In the genomic region with DNA sequence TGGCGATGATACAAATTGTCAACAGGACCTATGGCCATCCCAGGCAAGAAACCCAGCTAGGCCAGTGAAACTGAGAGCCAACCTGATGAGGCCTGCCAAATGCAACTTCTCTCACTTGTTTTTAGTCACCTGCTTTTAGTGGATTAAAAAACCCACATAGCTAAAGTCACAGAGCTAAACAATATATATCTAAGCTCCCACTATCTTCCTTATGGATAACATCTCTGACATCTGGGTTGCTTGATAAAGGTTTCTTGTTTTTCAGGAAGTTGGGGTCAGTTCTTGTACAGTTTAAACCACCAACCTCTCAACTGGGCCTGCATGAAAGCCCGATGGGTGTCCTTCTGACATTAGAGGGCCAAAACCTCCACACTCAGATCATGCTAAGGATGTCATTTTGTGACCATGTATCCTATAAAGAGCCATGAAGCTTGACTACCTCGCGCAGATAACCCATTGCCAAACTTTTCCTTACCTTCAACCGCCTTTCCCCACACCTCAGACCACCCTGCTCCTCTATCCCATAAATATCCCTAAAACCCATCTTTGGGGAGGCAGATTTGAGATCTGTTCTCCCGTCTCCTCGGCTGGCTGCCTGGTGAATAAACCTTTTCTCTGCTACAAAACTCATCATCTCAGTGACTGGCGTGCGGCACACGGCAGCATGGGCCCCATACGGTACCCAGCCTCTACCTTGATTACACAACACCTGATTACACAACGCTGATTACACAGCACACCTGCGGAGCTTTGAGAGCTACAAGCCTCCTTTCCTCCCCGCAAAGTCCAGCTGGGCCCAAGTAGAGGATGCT, we compare ENCODE assay signal across 8 cellular contexts. TPM values are rescaled to one million over a fixed set of nuclear protein-coding genes. Genes with fewer than 3 reads are reported as not detected.
A peak's percentile ranks its signal among the peaks of the same experiment; 100 is the strongest.
DNase-seq lines count a peak whose midpoint lies in the region; FAIRE-seq and TF ChIP-seq lines count a peak whose summit lies in the region.

No MANE protein-coding gene starts in this region.

- H3K27me3 ChIP-seq in Karpas-422 (ENCODE audit: low read length) (no peaks in the 10 kb centered on the region), adipocyte (replicated peaks; ENCODE audit: control insufficient read depth, insufficient read depth, low read length) (no peaks in the 10 kb centered on the region), keratinocyte (ENCODE audit: control insufficient read depth, extremely low read depth, insufficient read depth, low read length) (no peaks in the 10 kb centered on the region), suprapubic skin (no peaks in the 10 kb centered on the region)

- H3K36me3 ChIP-seq in Karpas-422 (ENCODE audit: insufficient read depth, low read length) (0 out of 2 replicates have a peak, but pooled peaks cover 2% of the 10 kb centered on the region), adipocyte (ENCODE audit: control insufficient read depth, insufficient read depth, low read length, severe bottlenecking) (no peaks in the 10 kb centered on the region), keratinocyte (ENCODE audit: control insufficient read depth in 2 of 2, extremely low read depth in 1 of 2, insufficient read depth in 2 of 2, low read length in 2 of 2) (no peaks in the 10 kb centered on the region), suprapubic skin (no peaks in the 10 kb centered on the region)

- peak overlapping the region; percentile 83 for H3K4me3 ChIP-seq in Karpas-422 (ENCODE audit: low read length)
- peak overlapping the region; percentile 93 for H3K4me3 ChIP-seq in adipocyte (ENCODE audit: low read length)
- peak overlapping the region; percentile 93 to 100 (median 98) for H3K4me3 ChIP-seq in keratinocyte (ENCODE audit: control insufficient read depth in 2 of 3, extremely low read depth in 1 of 3, insufficient read depth in 2 of 3, low read depth in 1 of 3, low read length in 3 of 3)
- H3K4me3 ChIP-seq in suprapubic skin = peak overlapping the region; percentile 98

- WGBS in suprapubic skin = 65% methylated on average over 14 of the region's 14 CpGs

- H3K9ac ChIP-seq in Karpas-422 (ENCODE audit: low read length) (peak overlapping the region; percentile 97), adipocyte (ENCODE audit: low read length) (peak overlapping the region; percentile 97), keratinocyte (ENCODE audit: control insufficient read depth, extremely low read depth, insufficient read depth, low read length) (peak overlapping the region; percentile 98)

- TF ChIP-seq EP300 in suprapubic skin (IDR thresholded peaks at IDR 0.05) = no peak

- peaks cover 30% of the 10 kb centered on the region for H3K4me1 ChIP-seq in Karpas-422 (ENCODE audit: low read length)
- H3K4me1 ChIP-seq in adipocyte (ENCODE audit: control insufficient read depth, insufficient read depth, low read length) = peaks cover 34% of the 10 kb centered on the region
- H3K4me1 ChIP-seq in keratinocyte (ENCODE audit: control insufficient read depth, extremely low read depth, insufficient read depth, low read length) = peaks cover 22% of the 10 kb centered on the region
- H3K4me1 ChIP-seq in suprapubic skin = peaks cover 19% of the 10 kb centered on the region

- H3K9me3 Mint-ChIP-seq in T-helper 2 cell treated with Interferon-gamma antibody and Interleukin-4, amounts not matched to agents 5 μg/mL and 100 μg/mL, for 36 hours = peaks cover 4% of the 10 kb centered on the region

- H3K4me3 Mint-ChIP-seq in T-helper 2 cell treated with Interferon-gamma antibody and Interleukin-4, amounts not matched to agents 5 μg/mL and 100 μg/mL, for 36 hours = peak overlapping the region; percentile 95

- H3K9me2 ChIP-seq in Karpas-422 (replicated peaks; ENCODE audit: insufficient read depth, low read length) = no peaks in the 10 kb centered on the region

- peak; percentile 8 for DNase-seq in T-helper 2 cell treated with Interferon-gamma antibody and Interleukin-4, amounts not matched to agents 5 μg/mL and 100 μg/mL, for 36 hours (ENCODE audit: low spot score)
- DNase-seq in T-helper 2 cell = no peak
- peak; percentile 53 for DNase-seq in Karpas-422
- no peak for DNase-seq in adipocyte (ENCODE audit: low read depth)
- no peak for DNase-seq in keratinocyte (ENCODE audit: low read depth, low spot score)
- DNase-seq in suprapubic skin (ENCODE audit: low spot score in 2 of 2) = no peak
- no peak for DNase-seq in SHP77 treated with DMSO at 0.1 percent for 48 hours (lab: John Stamatoyannopoulos, UW)
- DNase-seq in KG1 (lab: John Stamatoyannopoulos, UW) = no peak

- H3K9me3 ChIP-seq in Karpas-422 (ENCODE audit: low read length) (no peaks in the 10 kb centered on the region), adipocyte (ENCODE audit: control insufficient read depth, low read length) (no peaks in the 10 kb centered on the region), keratinocyte (ENCODE audit: control insufficient read depth, low read depth, low read length) (no peaks in the 10 kb centered on the region), suprapubic skin (no peaks in the 10 kb centered on the region)

- TF ChIP-seq CTCF in keratinocyte (optimal IDR thresholded peaks at IDR 0.05 in 1 of 3, IDR thresholded peaks at IDR 0.05 in 1 of 3, conservative IDR thresholded peaks at IDR 0.05 in 1 of 3; ENCODE audit: extremely low read depth in 1 of 3, insufficient read depth in 2 of 3, low read length in 3 of 3) = no peak
- TF ChIP-seq CTCF in suprapubic skin (IDR thresholded peaks at IDR 0.05) = no peak

- H4K20me1 ChIP-seq in Karpas-422 (ENCODE audit: insufficient read depth, low read depth, low read length) (no peaks in the 10 kb centered on the region), keratinocyte (ENCODE audit: control insufficient read depth, extremely low read depth, insufficient read depth, low read length) (no peaks in the 10 kb centered on the region)

- FAIRE-seq in keratinocyte (lab: Jason Lieb, UNC) = no peak

- TF ChIP-seq POLR2A in suprapubic skin (IDR thresholded peaks at IDR 0.05) = no peak

- H3K27ac ChIP-seq in Karpas-422 (ENCODE audit: low read length) (peak overlapping the region; percentile 47), keratinocyte (ENCODE audit: control insufficient read depth, insufficient read depth, low read length) (peak overlapping the region; percentile 97), suprapubic skin (peak overlapping the region; percentile 97)

- no peaks in the 10 kb centered on the region for H3K27me3 Mint-ChIP-seq in T-helper 2 cell treated with Interferon-gamma antibody and Interleukin-4, amounts not matched to agents 5 μg/mL and 100 μg/mL, for 36 hours (ENCODE audit: low read depth)

- H3K4me1 Mint-ChIP-seq in T-helper 2 cell treated with Interferon-gamma antibody and Interleukin-4, amounts not matched to agents 5 μg/mL and 100 μg/mL, for 36 hours (ENCODE audit: low read depth) = peaks cover 16% of the 10 kb centered on the region

- H3K79me2 ChIP-seq in Karpas-422 (ENCODE audit: low read length) = peaks cover 47% of the 10 kb centered on the region
- peaks cover 41% of the 10 kb centered on the region for H3K79me2 ChIP-seq in keratinocyte (ENCODE audit: control insufficient read depth, insufficient read depth, low read length)

- H3K36me3 Mint-ChIP-seq in T-helper 2 cell treated with Interferon-gamma antibody and Interleukin-4, amounts not matched to agents 5 μg/mL and 100 μg/mL, for 36 hours (ENCODE audit: low read depth) = peaks cover 8% of the 10 kb centered on the region

- H3K27ac Mint-ChIP-seq in T-helper 2 cell treated with Interferon-gamma antibody and Interleukin-4, amounts not matched to agents 5 μg/mL and 100 μg/mL, for 36 hours = peak overlapping the region; percentile 88

- H3K4me2 ChIP-seq in Karpas-422 (ENCODE audit: low read depth, low read length, poor library complexity, severe bottlenecking) (peak overlapping the region; percentile 90), keratinocyte (ENCODE audit: control insufficient read depth, extremely low read depth, insufficient read depth, low read depth, low read length) (peak overlapping the region; percentile 93)

- peak overlapping the region; percentile 59 for H2AFZ ChIP-seq in Karpas-422 (ENCODE audit: low read length)
- H2AFZ ChIP-seq in keratinocyte (ENCODE audit: control insufficient read depth, low read length) = peak overlapping the region; percentile 97

- dilution Hi-C loops in keratinocyte (cut with MboI; ENCODE audit: extremely low pct_ligation_motif_present, low sequenced_read_pairs) = no loop called here

- H3K9me1 ChIP-seq in keratinocyte (ENCODE audit: control insufficient read depth, extremely low read depth, insufficient read depth, low read length) = no peaks in the 10 kb centered on the region

RNA-seq across cellular contexts. Expression of gene STMP1, which starts 0.8 kb away (rescaled TPM):
- 12.5 and 30.4 TPM in 2 replicates for total RNA-seq in Karpas-422 (2014; rRNA removed; shearing (Covaris generic); ENCODE audit: low replicate concordance)
- polyA plus RNA-seq in keratinocyte = 16.6 to 30.5 TPM (median 24.8 TPM) in 3 replicates
- polyA plus RNA-seq in keratinocyte (2011; ENCODE audit: low read depth) = 5.7 TPM
- 21.2 and 34.3 TPM in 2 replicates for polyA plus RNA-seq in keratinocyte (2011; cell fraction: cytosol; rRNA removed)
- 8.8 and 11.2 TPM in 2 replicates for polyA plus RNA-seq in keratinocyte (2011; cell fraction: nucleus; rRNA removed)
- 23.6 and 31.3 TPM in 2 replicates for polyA plus RNA-seq in keratinocyte (2012; ENCODE audit: low replicate concordance)
- polyA minus RNA-seq in keratinocyte = 6.4 to 13.8 TPM (median 7.7 TPM) in 3 replicates
- 20.1 TPM for polyA minus RNA-seq in keratinocyte (2011; cell fraction: cytosol; rRNA and poly(A)+ RNA removed)
- polyA minus RNA-seq in keratinocyte (2011; cell fraction: nucleus; rRNA and poly(A)+ RNA removed) = 4.3 and 8.8 TPM in 2 replicates
- 10 to 100 TPM; 15.0 to 24.7 (median 16.3) TPM for total RNA-seq in suprapubic skin

Comparison
In these comparisons a context has a peak if more than half of its experiments do, and no peak if none do; other contexts are left out.
1. DNase-seq: peak in T-helper 2 cell treated with Interferon-gamma antibody and Interleukin-4, amounts not matched to agents 5 μg/mL and 100 μg/mL, for 36 hours (single experiment) and Karpas-422 (single experiment); none in T-helper 2 cell (0 of 5), adipocyte (single experiment), keratinocyte (single experiment), suprapubic skin (0 of 2), SHP77 treated with DMSO at 0.1 percent for 48 hours (single experiment) and KG1 (single experiment).
2. H3K27ac ChIP-seq: peak in every context shown above with its lines; median percentile 97 in keratinocyte; 97 in suprapubic skin; 47 in Karpas-422.
3. Peak in every context shown above with its lines, with median percentiles within 50 percentile points of each other: H3K4me3 ChIP-seq and H3K9ac ChIP-seq.